ENCODE assay signal across 8 cellular contexts in genomic region chr1:145964328-145965118, GRCh38. TPM values are rescaled to one million over a fixed set of nuclear protein-coding genes. Genes with fewer than 3 reads are reported as not detected.
DNase-seq lines count a peak whose midpoint lies in the region; ATAC-seq and TF ChIP-seq lines count a peak whose summit lies in the region.

TSS of gene ANKRD34A (minus strand) at chr1:145964575. CDS start at chr1:145961759, 2,816 bp downstream.
TSS of gene POLR3GL (plus strand) at chr1:145964690. CDS start at chr1:145974866, 10,176 bp downstream.

- peaks cover 5% of the 10 kb centered on the region for H3K79me2 ChIP-seq in hepatocyte

- H3K4me3 ChIP-seq in hepatocyte: peak within 1 kb of the TSS; percentile 27
- H3K4me3 ChIP-seq in rectal smooth muscle tissue (ENCODE audit: low read length): peak within 1 kb of the TSS; percentile 68
- H3K4me3 ChIP-seq in aorta (ENCODE audit: low read length in 2 of 2): peak within 1 kb of the TSS; percentile 57 to 91

- peak within 1 kb of the TSS; percentile 43 for H3K9ac ChIP-seq in rectal smooth muscle tissue (ENCODE audit: low read length)

- H3K27me3 ChIP-seq in hepatocyte (peaks cover 20% of the 10 kb centered on the region), rectal smooth muscle tissue (ENCODE audit: control insufficient read depth, insufficient read depth, low read length) (peaks cover 2% of the 10 kb centered on the region), aorta (ENCODE audit: control insufficient read depth in 1 of 2, insufficient read depth in 2 of 2, low read length in 1 of 2) (no peaks in the 10 kb centered on the region)

- H4K20me1 ChIP-seq in hepatocyte (ENCODE audit: insufficient read depth, poor library complexity, severe bottlenecking): no peaks in the 10 kb centered on the region

- peaks cover 32% of the 10 kb centered on the region for H3K4me1 ChIP-seq in hepatocyte (ENCODE audit: insufficient read depth)
- peaks cover 15% of the 10 kb centered on the region for H3K4me1 ChIP-seq in rectal smooth muscle tissue (ENCODE audit: control insufficient read depth, insufficient read depth, low read length)
- no peaks in the 10 kb centered on the region for H3K4me1 ChIP-seq in aorta (ENCODE audit: control insufficient read depth in 1 of 2, insufficient read depth in 2 of 2, low read length in 2 of 2)

- DNase-seq in NCI-H187 (lab: John Stamatoyannopoulos, UW) (peak; percentile 94 to 96), T-helper 2 cell (peak; percentile 69 to 93 (median 86)), anterior cingulate cortex (lab: John Stamatoyannopoulos, UW) (peak; percentile 66 to 98 (median 92)), hepatocyte (ENCODE audit: low spot score) (peak; percentile 94), aorta (peak; percentile 97)

- peak; percentile 4 for TF ChIP-seq CTCF in hepatocyte (IDR thresholded peaks at IDR 0.05; ENCODE audit: poor library complexity)

- no peaks in the 10 kb centered on the region for H3K36me3 ChIP-seq in hepatocyte (replicated peaks; ENCODE audit: insufficient read depth, low read depth)
- peaks cover 2% of the 10 kb centered on the region for H3K36me3 ChIP-seq in rectal smooth muscle tissue (ENCODE audit: control insufficient read depth, insufficient read depth, low read length)
- H3K36me3 ChIP-seq in aorta (ENCODE audit: control insufficient read depth in 1 of 2, insufficient read depth in 2 of 2, low read length in 1 of 2): no peaks in the 10 kb centered on the region

- peak within 1 kb of the TSS; percentile 94 for H3K4me2 ChIP-seq in hepatocyte

- intact Hi-C loops in aorta (cut with DNase I): no loop called here

- 2% methylated on average over 36 of the region's 37 CpGs for WGBS in hepatocyte (ENCODE audit: low lambda C conversion rate, missing lambda C conversion rate)
- WGBS in aorta, 2 donors: 1% methylated on average over 37 of the region's 37 CpGs

- H3K27ac ChIP-seq in hepatocyte (peak within 1 kb of the TSS; percentile 89), rectal smooth muscle tissue (ENCODE audit: low read depth, low read length) (peak within 1 kb of the TSS; percentile 75), aorta (ENCODE audit: low read depth in 1 of 2, low read length in 2 of 2) (peak within 1 kb of the TSS; percentile 81 to 95)

- H3K9me2 ChIP-seq in hepatocyte (replicated peaks; ENCODE audit: insufficient read depth): no peaks in the 10 kb centered on the region

- ATAC-seq in GM18499 (IDR thresholded peaks at IDR 0.05; ENCODE audit: insufficient read depth, unreplicated experiment): peak; percentile 64
- ATAC-seq in HG02885 (IDR thresholded peaks at IDR 0.05; ENCODE audit: poor library complexity, unreplicated experiment): peak; percentile 93
- peak; percentile 92 for ATAC-seq in aorta (ENCODE audit: low FRiP score)

- peak within 1 kb of the TSS; percentile 74 for H2AFZ ChIP-seq in hepatocyte

- H3K9me3 ChIP-seq in hepatocyte (ENCODE audit: low read depth): no peaks in the 10 kb centered on the region
- no peaks in the 10 kb centered on the region for H3K9me3 ChIP-seq in aorta (ENCODE audit: control insufficient read depth, low read length)

RNA-seq across cellular contexts. Expression of gene ANKRD34A, which starts in this region (rescaled TPM):
- total RNA-seq in hepatocyte (0.28 and 0.90 TPM in 2 replicates), aorta (1 to 10 TPM; 1.4 to 2.2 TPM)
- polyA plus RNA-seq in hepatocyte (0.76 and 0.83 TPM in 2 replicates), aorta (1 to 10 TPM in 1 of 2 donors, under 1 TPM in 1; 0.63 to 1.9 TPM)

RNA-seq across cellular contexts. Expression of gene POLR3GL, which starts in this region (rescaled TPM):
- total RNA-seq in hepatocyte: 10.5 and 15.6 TPM in 2 replicates
- 27.2 and 27.3 TPM in 2 replicates for polyA plus RNA-seq in hepatocyte
- 10 to 100 TPM; 23.8 to 26.4 TPM for total RNA-seq in aorta
- 10 to 100 TPM; 73.4 to 89.0 TPM for polyA plus RNA-seq in aorta

Comparison
In these comparisons a context has a peak if more than half of its experiments do, and no peak if none do; other contexts are left out.
1. Peak in every context shown above with its lines: DNase-seq, ATAC-seq, H3K4me3 ChIP-seq and H3K27ac ChIP-seq.